In the genomic region with DNA sequence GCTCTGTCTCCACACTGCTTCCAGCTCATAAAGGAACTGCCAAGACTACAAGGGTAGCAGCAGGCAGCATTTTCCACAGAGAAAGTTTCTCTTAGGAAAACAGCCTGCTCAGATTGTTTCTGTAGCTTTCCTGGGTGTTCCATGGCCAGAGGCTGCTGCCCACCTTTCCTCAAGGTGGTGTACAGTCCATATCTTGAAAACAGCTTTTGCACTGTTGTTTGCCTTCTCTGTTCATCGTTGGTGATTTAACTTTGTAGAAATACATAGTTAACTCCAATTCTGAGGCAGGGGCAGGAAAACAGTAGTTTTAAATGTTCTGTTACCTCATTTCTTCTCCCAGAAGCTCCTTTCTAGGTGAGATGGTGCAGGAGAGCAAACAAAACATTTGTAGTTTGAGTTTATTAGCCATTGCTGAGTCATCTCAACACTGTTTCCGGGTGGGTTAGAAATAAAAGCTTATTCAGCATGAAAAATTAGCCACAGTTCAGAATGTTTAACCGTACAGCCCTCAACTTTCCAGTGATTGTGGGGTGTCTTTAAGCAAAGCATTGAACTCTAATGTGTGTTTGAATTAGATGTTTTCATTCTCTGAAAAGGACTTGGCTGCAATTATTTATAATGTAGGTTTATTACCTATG, we compare ENCODE assay signal across 8 cellular contexts. TPM values are rescaled to one million over a fixed set of nuclear protein-coding genes. Genes with fewer than 3 reads are reported as not detected.
A peak's percentile ranks its signal among the peaks of the same experiment; 100 is the strongest.
DNase-seq lines count a peak whose midpoint lies in the region; ATAC-seq and TF ChIP-seq lines count a peak whose summit lies in the region.

No MANE protein-coding gene starts in this region.

- intact Hi-C loops in dorsolateral prefrontal cortex (cut with DNase I), result no loop called here

- peak overlapping the region in 2 of 3 donors; percentile 39 to 59 for H3K27ac Mint-ChIP-seq in IgD-negative memory B cell
- peak overlapping the region; percentile 42 for H3K27ac Mint-ChIP-seq in activated T-helper 17 cell treated with anti-CD3 and anti-CD28 coated beads, Interleukin-2, amount 50 U/mL, for 72 hours

- H3K27ac ChIP-seq in dorsolateral prefrontal cortex, result peak overlapping the region in 22 of 59 donors; percentile 3 to 61 (median 30)

- H3K4me3 ChIP-seq in dorsolateral prefrontal cortex, result no peak overlapping the region

- DNase-seq in DMS53 (lab: John Stamatoyannopoulos, UW) (peak; percentile 68), medulla oblongata (ENCODE audit: extremely low spot score) (peak; percentile 14), OCI-M2 (lab: John Stamatoyannopoulos, UW; ENCODE audit: unreplicated experiment) (no peak), iPS-NIHi11 (ENCODE audit: low spot score) (no peak), dorsolateral prefrontal cortex (no peak), GOT3 (lab: John Stamatoyannopoulos, UW) (no peak)

- H3K4me3 Mint-ChIP-seq in IgD-negative memory B cell, result peak overlapping the region in 1 of 4 donors; percentile 32
- H3K4me3 Mint-ChIP-seq in activated T-helper 17 cell treated with anti-CD3 and anti-CD28 coated beads, Interleukin-2, amount 50 U/mL, for 72 hours, result peak overlapping the region; percentile 19

- H3K36me3 Mint-ChIP-seq in IgD-negative memory B cell, result peaks cover 5% of the 10 kb centered on the region
- H3K36me3 Mint-ChIP-seq in activated T-helper 17 cell treated with anti-CD3 and anti-CD28 coated beads, Interleukin-2, amount 50 U/mL, for 72 hours (ENCODE audit: low read depth), result peaks cover 69% of the 10 kb centered on the region

- H3K9me3 Mint-ChIP-seq in IgD-negative memory B cell, result no peaks in the 10 kb centered on the region
- no peaks in the 10 kb centered on the region for H3K9me3 Mint-ChIP-seq in activated T-helper 17 cell treated with anti-CD3 and anti-CD28 coated beads, Interleukin-2, amount 50 U/mL, for 72 hours

- no peaks in the 10 kb centered on the region for H3K27me3 Mint-ChIP-seq in IgD-negative memory B cell
- no peaks in the 10 kb centered on the region for H3K27me3 Mint-ChIP-seq in activated T-helper 17 cell treated with anti-CD3 and anti-CD28 coated beads, Interleukin-2, amount 50 U/mL, for 72 hours

- peak; percentile 51 for ATAC-seq in activated T-helper 17 cell treated with anti-CD3 and anti-CD28 coated beads, Interleukin-2, amount 50 U/mL, for 72 hours (replicated peaks)

- H3K4me1 Mint-ChIP-seq in IgD-negative memory B cell, result peaks cover 21 to 33% (median 28%) of the 10 kb centered on the region in 3 donors
- peaks cover 16% of the 10 kb centered on the region for H3K4me1 Mint-ChIP-seq in activated T-helper 17 cell treated with anti-CD3 and anti-CD28 coated beads, Interleukin-2, amount 50 U/mL, for 72 hours

- H3K27me3 ChIP-seq in dorsolateral prefrontal cortex, result no peaks in the 10 kb centered on the region

- no peak for TF ChIP-seq CTCF in dorsolateral prefrontal cortex (IDR thresholded peaks at IDR 0.05 in 54 of 56, conservative IDR thresholded peaks at IDR 0.05 in 2 of 56; ENCODE audit: low read depth in 1 of 56, partially characterized antibody in 56 of 56)

RNA-seq across cellular contexts. Expression of a gene that starts 41.7 kb away (rescaled TPM):
- 7.6 TPM for polyA plus RNA-seq in IgD-negative memory B cell
- total RNA-seq in activated T-helper 17 cell treated with anti-CD3 and anti-CD28 coated beads, Interleukin-2, amount 50 U/mL, for 72 hours, result 10 to 100 TPM; 43.6 to 49.3 TPM
- 100 to 1,000 TPM in 1 of 120 experiments, 10 to 100 TPM in 119; 39.7 to 104 (median 66.4) TPM for total RNA-seq in dorsolateral prefrontal cortex

Comparison
In these comparisons a context has a peak if more than half of its experiments do, and no peak if none do; other contexts are left out.
1. DNase-seq: peak in DMS53 (single experiment) and medulla oblongata (single experiment); none in OCI-M2 (single experiment), iPS-NIHi11 (single experiment), dorsolateral prefrontal cortex (0 of 10) and GOT3 (single experiment).